Comparison of ENCODE assay signal across 12 cellular contexts in the genomic region with DNA sequence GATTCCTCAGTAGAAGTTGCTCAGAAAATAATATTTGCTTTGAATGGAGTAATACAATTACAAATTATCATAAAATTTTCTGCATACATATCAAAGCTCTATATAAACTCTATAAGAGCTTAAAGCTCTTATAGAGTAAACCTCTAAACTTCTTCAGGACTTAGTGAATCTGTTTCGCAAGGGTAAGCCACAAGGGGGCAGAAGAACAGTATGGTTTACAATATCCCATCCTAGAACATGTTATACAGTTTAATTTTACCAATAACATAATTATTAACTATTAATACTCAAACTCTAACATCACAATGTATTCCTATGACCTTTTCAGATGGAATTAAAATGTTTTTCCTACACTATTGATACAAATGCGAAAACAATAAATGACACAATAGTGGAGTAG. TPM values are rescaled to one million over a fixed set of nuclear protein-coding genes. Genes with fewer than 3 reads are reported as not detected.
DNase-seq lines count a peak whose midpoint lies in the region; ATAC-seq and TF ChIP-seq lines count a peak whose summit lies in the region.
"Had no signal": no experiment of that assay in that cellular context is flagged by ENCODE, and none has a peak within 500 bp of the region (broad histone marks: within the 10 kb centered on the region; RNA-seq: fewer than 3 reads in every experiment).

No MANE protein-coding gene starts in this region.

- no peak overlapping the region for H2AK5ac ChIP-seq in mesenchymal stem cell (ENCODE audit: low read length, severe bottlenecking)

- H3K4me3 ChIP-seq in osteoblast (ENCODE audit: insufficient read depth, low read length) (no peak overlapping the region), mesenchymal stem cell (ENCODE audit: insufficient read depth in 1 of 2, low read depth in 1 of 2, low read length in 2 of 2) (no peak overlapping the region)

- no peak overlapping the region for H2BK12ac ChIP-seq in mesenchymal stem cell (ENCODE audit: low read length in 2 of 2)

- H3K36me3 ChIP-seq in osteoblast (ENCODE audit: insufficient read depth, low read length), result no peaks in the 10 kb centered on the region
- no peaks in the 10 kb centered on the region for H3K36me3 ChIP-seq in mesenchymal stem cell (ENCODE audit: control insufficient read depth in 1 of 2, insufficient read depth in 2 of 2, low read depth in 1 of 2, low read length in 2 of 2)

- no CpG with 5 or more reads among the region's 2 CpGs for WGBS in mesenchymal stem cell

- H2AFZ ChIP-seq in osteoblast (ENCODE audit: low read length) (no peak overlapping the region), mesenchymal stem cell (ENCODE audit: low read depth, low read length) (no peak overlapping the region)

- H3K27me3 ChIP-seq in osteoblast (ENCODE audit: insufficient read depth, low read length), result no peaks in the 10 kb centered on the region
- no peaks in the 10 kb centered on the region for H3K27me3 ChIP-seq in mesenchymal stem cell (ENCODE audit: control insufficient read depth in 1 of 2, insufficient read depth in 1 of 2, low read length in 2 of 2)

- no peaks in the 10 kb centered on the region for H3K4me1 ChIP-seq in osteoblast (ENCODE audit: insufficient read depth, low read length)
- no peaks in the 10 kb centered on the region for H3K4me1 ChIP-seq in mesenchymal stem cell (ENCODE audit: control insufficient read depth, insufficient read depth, low read depth, low read length)

- H2BK120ac ChIP-seq in mesenchymal stem cell (ENCODE audit: low read depth, low read length), result no peak overlapping the region

- H3K14ac ChIP-seq in mesenchymal stem cell (ENCODE audit: low read length in 2 of 2), result no peak overlapping the region

- no peak overlapping the region for H4K8ac ChIP-seq in mesenchymal stem cell (ENCODE audit: low read length)

- no peak overlapping the region for H4K91ac ChIP-seq in mesenchymal stem cell (ENCODE audit: low read length)

- no peaks in the 10 kb centered on the region for H3K79me2 ChIP-seq in osteoblast (ENCODE audit: insufficient read depth, low read length)

- ATAC-seq in HG02870 (IDR thresholded peaks at IDR 0.05; ENCODE audit: unreplicated experiment), result peak; percentile 45
- ATAC-seq in GM21717 (IDR thresholded peaks at IDR 0.05; ENCODE audit: unreplicated experiment), result no peak

- H3K79me1 ChIP-seq in mesenchymal stem cell (replicated peaks; ENCODE audit: low read length, poor library complexity, severe bottlenecking), result no peaks in the 10 kb centered on the region

- DNase-seq in NOMO-1 treated with DMSO at 0.1 percent for 48 hours (lab: John Stamatoyannopoulos, UW; ENCODE audit: unreplicated experiment), result peak; percentile 4
- DNase-seq in NOMO-1 treated with dmso at 0.1 percent for 144 hours (lab: John Stamatoyannopoulos, UW; ENCODE audit: unreplicated experiment), result no peak
- DNase-seq in osteoblast (ENCODE audit: insufficient read length, low spot score, missing footprints), result no peak
- DNase-seq in NCI-H1048 (lab: John Stamatoyannopoulos, UW), result no peak
- no peak for DNase-seq in mesenchymal stem cell
- DNase-seq: activated naive CD4-positive, alpha-beta T cell; foreskin fibroblast had no signal

- no peak overlapping the region for H3K18ac ChIP-seq in mesenchymal stem cell (ENCODE audit: low read depth in 1 of 2, low read length in 2 of 2)

- H3K27ac ChIP-seq in VCaP (no peak overlapping the region), osteoblast (ENCODE audit: low read depth, low read length) (no peak overlapping the region), mesenchymal stem cell (ENCODE audit: low read length, poor library complexity, severe bottlenecking) (no peak overlapping the region)

- no peak overlapping the region for H3K9ac ChIP-seq in mesenchymal stem cell (ENCODE audit: low read length)

- H3K4me2 ChIP-seq in osteoblast (ENCODE audit: insufficient read depth, low read length), result no peak overlapping the region
- H3K4me2 ChIP-seq in mesenchymal stem cell (ENCODE audit: low read length, poor library complexity, severe bottlenecking), result no peak overlapping the region

- H2BK5ac ChIP-seq in mesenchymal stem cell (ENCODE audit: low read depth, low read length, poor library complexity, severe bottlenecking), result no peak overlapping the region

- no peaks in the 10 kb centered on the region for H4K20me1 ChIP-seq in osteoblast (ENCODE audit: insufficient read depth, low read length)

- no peak overlapping the region for H3K23ac ChIP-seq in mesenchymal stem cell (ENCODE audit: low read length in 2 of 2)

- TF ChIP-seq CTCF in VCaP (conservative IDR thresholded peaks at IDR 0.05) (peak; percentile 60), osteoblast (IDR thresholded peaks at IDR 0.05; ENCODE audit: extremely low read depth, low read depth, low read length) (peak; percentile 15)

- H2BK15ac ChIP-seq in mesenchymal stem cell (ENCODE audit: low read depth, poor library complexity, severe bottlenecking), result no peak overlapping the region

- H3K9me3 ChIP-seq in osteoblast (ENCODE audit: low read depth, low read length) (no peaks in the 10 kb centered on the region), mesenchymal stem cell (ENCODE audit: control insufficient read depth, low read length) (no peaks in the 10 kb centered on the region)

- no peak overlapping the region for H3K4ac ChIP-seq in mesenchymal stem cell (ENCODE audit: low read depth in 1 of 2, low read length in 2 of 2)

RNA-seq across cellular contexts. Expression of a gene that starts 33.8 kb away (rescaled TPM):
- not detected in 2 replicates for total RNA-seq in osteoblast
- polyA plus RNA-seq in mesenchymal stem cell (2013, experiment 1 of 2), result not detected
- not detected for polyA plus RNA-seq in mesenchymal stem cell (2013, experiment 2 of 2)
- total RNA-seq: CD4-positive, CD25-positive, alpha-beta regulatory T cell; myocyte had no signal
- polyA plus RNA-seq: CD4-positive, CD25-positive, alpha-beta regulatory T cell had no signal
